ENCODE assay signal across 11 cellular contexts in the genomic region with DNA sequence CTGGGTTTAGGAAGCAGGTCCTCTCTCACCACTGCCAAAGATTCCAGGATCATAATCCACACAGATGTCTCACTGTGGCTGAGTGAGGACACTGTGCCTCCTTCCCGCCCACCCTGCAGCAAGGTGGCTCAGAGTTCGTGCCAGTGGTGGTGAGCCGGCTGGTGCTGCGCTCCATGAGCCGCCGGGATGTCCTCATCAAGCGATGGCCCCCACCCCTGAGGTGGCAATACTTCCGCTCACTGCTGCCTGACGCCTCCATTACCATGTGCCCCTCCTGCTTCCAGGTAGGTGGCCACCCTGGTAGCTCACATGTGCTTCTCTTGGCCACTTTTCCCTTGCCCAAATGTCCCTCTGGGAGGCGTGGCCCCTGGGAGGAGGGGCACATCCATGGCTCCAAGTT. TPM values are rescaled to one million over a fixed set of nuclear protein-coding genes. Genes with fewer than 3 reads are reported as not detected.
"Had no signal": no experiment of that assay in that cellular context is flagged by ENCODE, and none has a peak within 500 bp of the region (broad histone marks: within the 10 kb centered on the region; RNA-seq: fewer than 3 reads in every experiment).

No MANE protein-coding gene starts in this region.

- ATAC-seq: K562 had no signal

- FAIRE-seq: HTR-8/SVneo, K562 had no signal

- H3K9ac ChIP-seq: KMS-11 had no signal

- H3K4me3 ChIP-seq: K562 had no signal

- H3K27ac ChIP-seq: HL-60, KMS-11 had no signal

- H3K9me3 Mint-ChIP-seq: IgD-negative memory B cell had no signal

- DNase-seq: IMR-90, Karpas-422, KBM-7, KG1 had no signal

- H3K4me2 ChIP-seq: KMS-11 had no signal

- H3K4me3 Mint-ChIP-seq: IgD-negative memory B cell had no signal

- H3K27me3 Mint-ChIP-seq: IgD-negative memory B cell had no signal

- H3K4me1 Mint-ChIP-seq: IgD-negative memory B cell had no signal

RNA-seq across cellular contexts. Expression of a gene that starts 9.0 kb away (rescaled TPM):
- total RNA-seq: HT-29, HT1080, IMR-90, K562 had no signal
- polyA plus RNA-seq: IgD-negative memory B cell, IMR-90, K562 had no signal

RNA-seq across cellular contexts. Expression of a gene that starts 23.5 kb away (rescaled TPM):
- total RNA-seq: HT-29, HT1080, IMR-90, K562 had no signal
- polyA plus RNA-seq: IgD-negative memory B cell, IMR-90, K562 had no signal
